ENCODE assay signal across 23 cellular contexts in genomic region chr10:93945814-93946213, GRCh38.
"Had no signal": no experiment of that assay in that cellular context is flagged by ENCODE, and none has a peak within 500 bp of the region (broad histone marks: within the 10 kb centered on the region; RNA-seq: fewer than 3 reads in every experiment).

No MANE protein-coding gene starts in this region.

- FAIRE-seq: endothelial cell of umbilical vein, islet of Langerhans had no signal

- H3K36me3 ChIP-seq: brain microvascular endothelial cell, colonic mucosa, heart left ventricle, spleen, thyroid gland had no signal

- H3K4me3 ChIP-seq: colonic mucosa, dorsolateral prefrontal cortex, heart left ventricle, mucosa of descending colon, spleen, thyroid gland had no signal

- H3K4me3 Mint-ChIP-seq: activated naive CD4-positive, alpha-beta T cell treated with anti-CD3 and anti-CD28 coated beads, Interleukin-2, amount 10 ng/mL, durations not matched to agents 7 days and 5 days; central memory CD8-positive, alpha-beta T cell; effector memory CD8-positive, alpha-beta T cell; neural crest cell had no signal

- H3K4me1 ChIP-seq: colonic mucosa, spleen had no signal

- ATAC-seq: effector memory CD8-positive, alpha-beta T cell; esophagus mucosa; mucosa of descending colon; stimulated activated naive CD8-positive, alpha-beta T cell treated with anti-CD3 and anti-CD28 coated beads, Interleukin-15, Interleukin-2, amounts not matched to agents 100 U/mL and 50 U/mL, for 24 hours had no signal

- H3K9me3 Mint-ChIP-seq: activated naive CD4-positive, alpha-beta T cell treated with anti-CD3 and anti-CD28 coated beads, Interleukin-2, amount 10 ng/mL, durations not matched to agents 7 days and 5 days; effector memory CD8-positive, alpha-beta T cell had no signal

- H3K27me3 Mint-ChIP-seq: activated naive CD4-positive, alpha-beta T cell treated with anti-CD3 and anti-CD28 coated beads, Interleukin-2, amount 10 ng/mL, durations not matched to agents 7 days and 5 days had no signal

- H3K27me3 ChIP-seq: brain microvascular endothelial cell, colonic mucosa, dorsolateral prefrontal cortex, heart left ventricle, spleen, thyroid gland had no signal

- H3K9me3 ChIP-seq: colonic mucosa, heart left ventricle, mucosa of descending colon, spleen, thyroid gland had no signal

- H3K4me1 Mint-ChIP-seq: activated naive CD4-positive, alpha-beta T cell treated with anti-CD3 and anti-CD28 coated beads, Interleukin-2, amount 10 ng/mL, durations not matched to agents 7 days and 5 days; central memory CD8-positive, alpha-beta T cell had no signal

- H3K27ac ChIP-seq: brain microvascular endothelial cell, colonic mucosa, dorsolateral prefrontal cortex, spleen had no signal

- H3K27ac Mint-ChIP-seq: activated naive CD4-positive, alpha-beta T cell treated with anti-CD3 and anti-CD28 coated beads, Interleukin-2, amount 10 ng/mL, durations not matched to agents 7 days and 5 days; effector memory CD8-positive, alpha-beta T cell had no signal

- H3K36me3 Mint-ChIP-seq: activated naive CD4-positive, alpha-beta T cell treated with anti-CD3 and anti-CD28 coated beads, Interleukin-2, amount 10 ng/mL, durations not matched to agents 7 days and 5 days had no signal

- DNase-seq: activated CD4-positive, alpha-beta T cell treated with anti-CD3 and anti-CD28 coated beads for 1 hour; activated CD8-positive, alpha-beta memory T cell treated with anti-CD3 and anti-CD28 coated beads, Interleukin-2, amount 50 U/mL, for 48 hours; activated naive CD4-positive, alpha-beta T cell treated with anti-CD3 and anti-CD28 coated beads, Interleukin-2, amount 10 ng/mL, durations not matched to agents 7 days and 5 days; activated T-cell treated with anti-CD3 and anti-CD28 coated beads, Interleukin-2, amount 50 U/mL, for 48 hours; brain microvascular endothelial cell; colonic mucosa; dorsolateral prefrontal cortex; effector memory CD8-positive, alpha-beta T cell; heart left ventricle; mesendoderm; mucosa of descending colon; occipital lobe; spleen; stimulated activated CD4-positive, alpha-beta T cell treated with anti-CD3 and anti-CD28 coated beads, Interleukin-4, amount 100 ng/mL, for 4 hours; stimulated activated naive CD8-positive, alpha-beta T cell treated with anti-CD3 and anti-CD28 coated beads, Interleukin-15, Interleukin-2, amounts not matched to agents 100 U/mL and 50 U/mL, for 24 hours; substantia nigra; T-helper 9 cell; thyroid gland had no signal
